1 cellular context compared by ENCODE assay signal in genomic region chr4:65669008-65669971, GRCh38.
TF ChIP-seq lines count a peak whose summit lies in the region.

No MANE protein-coding gene starts in this region.

TF ChIP-seq in SK-N-SH, 30 proteins besides CTCF, POLR2A, EP300 and RAD21 (continued from another document):
- TF ChIP-seq TCF12 (IDR thresholded peaks at IDR 0.05) = no peak
- TF ChIP-seq USF1 (IDR thresholded peaks at IDR 0.05; ENCODE audit: borderline replicate concordance, low read depth) = no peak
- TF ChIP-seq NFIC (IDR thresholded peaks at IDR 0.05; ENCODE audit: borderline replicate concordance) = no peak
- TF ChIP-seq FOXJ3 (CRISPR knock-in tag; IDR thresholded peaks at IDR 0.05) = no peak
- TF ChIP-seq YY1 (IDR thresholded peaks at IDR 0.05; ENCODE audit: low read depth) = no peak
- no peak for TF ChIP-seq TAF1 (IDR thresholded peaks at IDR 0.05; ENCODE audit: borderline replicate concordance, low read depth, low read length)
- TF ChIP-seq TEAD4 (IDR thresholded peaks at IDR 0.05; ENCODE audit: borderline replicate concordance, insufficient read depth) = no peak
- TF ChIP-seq FOXM1 (IDR thresholded peaks at IDR 0.05; ENCODE audit: low read depth) = no peak
- TF ChIP-seq FOSL2 (IDR thresholded peaks at IDR 0.05; ENCODE audit: borderline replicate concordance, low read depth) = no peak
- TF ChIP-seq GABPA (IDR thresholded peaks at IDR 0.05; ENCODE audit: low read depth) = no peak
